Comparison of ENCODE assay signal across 1 cellular context in genomic region chr1:214548988-214549387, GRCh38.
TF ChIP-seq lines count a peak whose summit lies in the region.

No MANE protein-coding gene starts in this region.

TF ChIP-seq in GM12878, 131 proteins besides CTCF, POLR2A, EP300 and RAD21 (continued from another document):
- TF ChIP-seq USF2 (IDR thresholded peaks at IDR 0.05; ENCODE audit: borderline replicate concordance, low read depth, low read length) = no peak
- no peak for TF ChIP-seq JUNB (IDR thresholded peaks at IDR 0.05)
